8 cellular contexts compared by ENCODE assay signal in the genomic region with DNA sequence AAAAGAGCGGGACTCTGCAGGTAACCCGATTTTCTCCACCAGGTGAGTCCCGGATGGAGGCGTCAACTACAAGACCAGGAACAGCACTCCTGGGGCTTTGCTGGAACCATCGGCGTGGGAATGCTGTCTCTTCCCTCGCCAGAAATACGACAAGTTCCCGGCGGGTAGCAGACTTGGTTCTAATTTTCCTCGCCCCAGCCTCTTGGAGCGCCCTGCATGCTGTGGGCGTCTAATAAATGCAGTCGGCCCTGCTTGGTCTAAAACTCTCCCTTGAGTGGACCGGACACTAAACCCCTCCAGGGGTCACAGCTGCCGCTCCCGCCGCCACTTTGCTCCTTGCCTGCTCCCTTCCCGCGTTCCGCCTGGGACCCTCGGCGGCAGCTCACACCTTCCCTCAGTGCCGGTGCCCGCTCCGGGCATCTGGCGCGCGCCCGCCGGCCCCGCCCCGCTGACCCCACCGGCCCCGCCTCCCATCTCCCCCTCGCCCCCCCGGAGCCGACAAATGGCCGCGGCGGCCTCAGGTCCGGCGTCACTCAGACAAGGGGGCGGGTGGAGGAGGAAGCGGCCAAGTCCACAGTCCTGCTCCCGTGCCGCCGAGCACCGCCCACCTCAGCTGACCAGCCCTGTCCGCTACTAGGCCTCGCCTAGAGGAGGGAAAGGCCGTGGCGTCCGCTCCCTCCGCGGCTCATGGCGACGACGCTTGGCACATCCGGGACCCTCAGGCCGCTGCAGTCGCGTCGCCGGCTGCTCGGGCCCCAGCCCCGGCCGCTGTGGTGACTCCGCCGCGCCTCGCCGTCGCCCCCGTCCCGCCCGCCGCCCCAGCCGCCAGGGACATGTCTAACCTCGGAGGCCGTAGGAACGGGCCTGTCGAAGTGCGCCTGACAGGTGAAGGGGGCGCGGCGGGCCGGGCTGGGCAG.
DNase-seq lines count a peak whose midpoint lies in the region; ATAC-seq and TF ChIP-seq lines count a peak whose summit lies in the region.

No MANE protein-coding gene starts in this region.

- peak overlapping the region; percentile 80 for H3K27ac ChIP-seq in VCaP
- peak overlapping the region; percentile 90 to 91 for H3K27ac ChIP-seq in breast epithelium
- H3K27ac ChIP-seq in sigmoid colon = peak overlapping the region; percentile 90 to 95 (median 92)

- ATAC-seq in HG02870 (IDR thresholded peaks at IDR 0.05; ENCODE audit: unreplicated experiment) (peak; percentile 83), HG02759 (IDR thresholded peaks at IDR 0.05; ENCODE audit: unreplicated experiment) (no peak)

- DNase-seq in NCI-H2081 treated with DMSO at 0.1 percent for 48 hours (lab: John Stamatoyannopoulos, UW) = peak; percentile 47
- peak; percentile 95 for DNase-seq in breast epithelium (ENCODE audit: low spot score in 2 of 2)
- peak; percentile 97 for DNase-seq in sigmoid colon

- H3K9me3 ChIP-seq in ES-I3 (ENCODE audit: control insufficient read depth, insufficient read depth, low read length) (no peaks in the 10 kb centered on the region), breast epithelium (no peaks in the 10 kb centered on the region), iPS-15b (ENCODE audit: control insufficient read depth, insufficient read depth, low read length) (no peaks in the 10 kb centered on the region), sigmoid colon (no peaks in the 10 kb centered on the region)

- intact Hi-C loops in breast epithelium (cut with DNase I; ENCODE audit: low total_unique reads) (no loop called here), sigmoid colon (cut with DNase I) (loop anchor here (1.0 to 2.0 kb wide), 2 partner anchors 67 to 108 kb away; a partner anchor contains a TSS)

- TF ChIP-seq CTCF in VCaP (conservative IDR thresholded peaks at IDR 0.05) (no peak), breast epithelium (IDR thresholded peaks at IDR 0.05) (no peak), sigmoid colon (IDR thresholded peaks at IDR 0.05) (no peak)

- H3K36me3 ChIP-seq in ES-I3 (ENCODE audit: insufficient read depth, low read length) = no peaks in the 10 kb centered on the region
- H3K36me3 ChIP-seq in breast epithelium = no peaks in the 10 kb centered on the region
- H3K36me3 ChIP-seq in iPS-15b (ENCODE audit: control insufficient read depth, insufficient read depth, low read length) = no peaks in the 10 kb centered on the region
- H3K36me3 ChIP-seq in sigmoid colon = no peaks in the 10 kb centered on the region

- WGBS in sigmoid colon, 2 donors = 2 to 7% methylated on average over 88 of the region's 88 CpGs

- H3K4me3 ChIP-seq in breast epithelium (peak overlapping the region; percentile 70 to 73 (median 73)), iPS-15b (ENCODE audit: low read depth, low read length) (peak overlapping the region; percentile 69), sigmoid colon (peak overlapping the region; percentile 62 to 93 (median 87))

- H3K27me3 ChIP-seq in breast epithelium = no peaks in the 10 kb centered on the region
- peaks cover 26% of the 10 kb centered on the region for H3K27me3 ChIP-seq in iPS-15b (ENCODE audit: control insufficient read depth, insufficient read depth, low read length)
- H3K27me3 ChIP-seq in sigmoid colon = no peaks in the 10 kb centered on the region

- TF ChIP-seq POLR2A in breast epithelium (IDR thresholded peaks at IDR 0.05) (peak; percentile 66), sigmoid colon (IDR thresholded peaks at IDR 0.05) (peak; percentile 28 to 56)

- H3K4me1 ChIP-seq in ES-I3 (ENCODE audit: insufficient read depth, low read length) (no peaks in the 10 kb centered on the region), breast epithelium (peaks cover 0 to 8% of the 10 kb centered on the region in 2 donors), iPS-15b (ENCODE audit: control insufficient read depth, insufficient read depth, low read length) (peaks cover 2% of the 10 kb centered on the region), sigmoid colon (peaks cover 0 to 22% (median 11%) of the 10 kb centered on the region in 4 donors)

- no peak for TF ChIP-seq EP300 in sigmoid colon (IDR thresholded peaks at IDR 0.05)

- peak overlapping the region; percentile 92 for H3K9ac ChIP-seq in ES-I3 (ENCODE audit: low read depth, low read length)
- no peak overlapping the region for H3K9ac ChIP-seq in iPS-15b (ENCODE audit: low read depth, low read length)

Comparison
In these comparisons a context has a peak if more than half of its experiments do, and no peak if none do; other contexts are left out.
1. DNase-seq: peak in every context shown above with its lines; median percentile 97 in sigmoid colon; 95 in breast epithelium; 47 in NCI-H2081 treated with DMSO at 0.1 percent for 48 hours.